Comparison of ENCODE assay signal across 12 cellular contexts in the genomic region with DNA sequence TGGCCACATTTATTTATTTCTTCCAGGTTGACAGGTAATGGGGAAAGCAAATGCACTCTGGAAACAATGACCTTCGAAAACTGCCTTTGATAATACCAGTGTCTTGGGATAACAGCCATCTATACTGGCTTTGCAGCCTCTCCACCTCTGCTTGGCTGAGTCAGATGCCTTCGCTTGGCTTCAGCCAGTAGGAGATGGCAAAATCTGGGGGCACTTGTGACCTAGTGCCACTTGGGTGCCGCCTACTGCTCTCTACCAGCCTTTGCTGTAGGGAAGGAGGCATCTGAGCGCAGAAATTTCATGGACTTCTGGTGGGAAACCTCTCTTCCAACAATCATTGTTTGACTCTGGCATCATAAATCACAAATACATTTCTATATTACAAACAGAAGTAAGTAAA. TPM values are rescaled to one million over a fixed set of nuclear protein-coding genes. Genes with fewer than 3 reads are reported as not detected.
DNase-seq lines count a peak whose midpoint lies in the region; ATAC-seq and TF ChIP-seq lines count a peak whose summit lies in the region.
"Had no signal": no experiment of that assay in that cellular context is flagged by ENCODE, and none has a peak within 500 bp of the region (broad histone marks: within the 10 kb centered on the region; RNA-seq: fewer than 3 reads in every experiment).

No MANE protein-coding gene starts in this region.

- CTCF ChIA-PET in PC-3 (lab: Charles Lee), result no interaction called here

- H2AFZ ChIP-seq in PC-3 (ENCODE audit: low read length), result no peak overlapping the region

- no peaks in the 10 kb centered on the region for H4K20me1 ChIP-seq in PC-3 (ENCODE audit: low read length)

- no peaks in the 10 kb centered on the region for H3F3A ChIP-seq in PC-3 (ENCODE audit: low read length, unreplicated experiment)

- intact Hi-C loops in PC-3 (cut with micrococcal nuclease), result loop anchor here (10.0 kb wide), 1 partner anchor 193 kb away; no protein-coding TSS in a partner anchor

- peaks cover 21% of the 10 kb centered on the region for H3K27me3 Mint-ChIP-seq in stimulated activated memory B cell treated with anti-CD40 and anti-IgM and Interleukin-4, amounts not matched to agents 10 μg/mL and 1 μg/mL and 100 μg/mL, for 72 hours

- TF ChIP-seq CTCF in PC-3 (conservative IDR thresholded peaks at IDR 0.05; ENCODE audit: low read depth, low read length), result no peak
- no peak for TF ChIP-seq CTCF in brain microvascular endothelial cell (IDR thresholded peaks at IDR 0.05; ENCODE audit: low read depth, low read length, missing control alignments)

- no peaks in the 10 kb centered on the region for H3K9me2 ChIP-seq in PC-3 (replicated peaks; ENCODE audit: low read length)

- no peaks in the 10 kb centered on the region for H3K36me3 Mint-ChIP-seq in stimulated activated memory B cell treated with anti-CD40 and anti-IgM and Interleukin-4, amounts not matched to agents 10 μg/mL and 1 μg/mL and 100 μg/mL, for 72 hours

- peak overlapping the region; percentile 45 for H3K4me2 ChIP-seq in PC-3 (ENCODE audit: low read length)

- peaks cover 46% of the 10 kb centered on the region for H3K4me1 ChIP-seq in PC-3 (ENCODE audit: insufficient read depth, low read length)

- ATAC-seq in PC-3, result no peak
- ATAC-seq in stimulated activated memory B cell treated with anti-CD40 and anti-IgM and Interleukin-4, amounts not matched to agents 10 μg/mL and 1 μg/mL and 100 μg/mL, for 72 hours, result no peak

- POLR2A ChIA-PET in PC-3 (lab: Charles Lee; ENCODE audit: unreplicated experiment), result no interaction called here

- H3K9me3 ChIP-seq in PC-3 (ENCODE audit: low read length), result no peaks in the 10 kb centered on the region

- BruUV-seq in PC-3 (replicated peaks; lab: Mats Ljungman, UMichigan), result no TSS peak

- H3K4me1 Mint-ChIP-seq in stimulated activated memory B cell treated with anti-CD40 and anti-IgM and Interleukin-4, amounts not matched to agents 10 μg/mL and 1 μg/mL and 100 μg/mL, for 72 hours, result peaks cover 12% of the 10 kb centered on the region

- no peaks in the 10 kb centered on the region for H3K79me2 ChIP-seq in PC-3 (ENCODE audit: low read length)

- no peak overlapping the region for H3K9ac ChIP-seq in PC-3 (ENCODE audit: low read length)

- H3K4me3 ChIP-seq in PC-3 (ENCODE audit: low read length), result no peak overlapping the region
- no peak overlapping the region for H3K4me3 ChIP-seq in brain microvascular endothelial cell (ENCODE audit: low read depth, low read length)

- DNase-seq in PC-3, result no peak
- DNase-seq in activated CD4-positive, alpha-beta T cell treated with anti-CD3 and anti-CD28 coated beads, Interleukin-2, amount 50 U/mL, for 48 hours, result peak; percentile 60 to 73
- no peak for DNase-seq in brain microvascular endothelial cell
- DNase-seq in stimulated activated CD4-positive, alpha-beta T cell treated with anti-CD3 and anti-CD28 coated beads, Interleukin-4, amount 100 ng/mL, for 24 hours, result peak; percentile 69
- DNase-seq in Kasumi-1 (lab: John Stamatoyannopoulos, UW), result no peak
- no peak for DNase-seq in NCI-H2029 treated with DMSO at 0.1 percent for 48 hours (lab: John Stamatoyannopoulos, UW)
- DNase-seq: HCEC 1CT, midbrain, WERI-Rb-1 had no signal

- H3K27ac ChIP-seq in PC-3 (ENCODE audit: low read length), result peak overlapping the region; percentile 90
- peak overlapping the region; percentile 95 for H3K27ac ChIP-seq in brain microvascular endothelial cell
- H3K27ac ChIP-seq: WERI-Rb-1 had no signal

- no peaks in the 10 kb centered on the region for H3K36me3 ChIP-seq in PC-3 (ENCODE audit: low read depth, low read length)
- H3K36me3 ChIP-seq in brain microvascular endothelial cell (replicated peaks), result no peaks in the 10 kb centered on the region
- H3K36me3 ChIP-seq: WERI-Rb-1 had no signal

- H3K9me3 Mint-ChIP-seq in stimulated activated memory B cell treated with anti-CD40 and anti-IgM and Interleukin-4, amounts not matched to agents 10 μg/mL and 1 μg/mL and 100 μg/mL, for 72 hours, result no peaks in the 10 kb centered on the region

- H3K4me3 Mint-ChIP-seq in stimulated activated memory B cell treated with anti-CD40 and anti-IgM and Interleukin-4, amounts not matched to agents 10 μg/mL and 1 μg/mL and 100 μg/mL, for 72 hours, result no peak overlapping the region

- no peaks in the 10 kb centered on the region for H3K27me3 ChIP-seq in PC-3 (ENCODE audit: low read length)
- H3K27me3 ChIP-seq in brain microvascular endothelial cell (replicated peaks), result no peaks in the 10 kb centered on the region

- in situ Hi-C loops in brain microvascular endothelial cell (cut with HindIII; ENCODE audit: low pct_ligation_motif_present, low sequenced_read_pairs), result no loop called here

- no peak overlapping the region for H3K27ac Mint-ChIP-seq in stimulated activated memory B cell treated with anti-CD40 and anti-IgM and Interleukin-4, amounts not matched to agents 10 μg/mL and 1 μg/mL and 100 μg/mL, for 72 hours

RNA-seq across cellular contexts. Expression of a gene that starts 21.8 kb away (rescaled TPM):
- total RNA-seq in PC-3 (2014; rRNA removed), result 0.81 and 1.1 TPM in 2 replicates
- total RNA-seq: epithelial cell of proximal tubule, LHCN-M2 had no signal

Comparison
In these comparisons a context has a peak if more than half of its experiments do, and no peak if none do; other contexts are left out.
1. DNase-seq: peak in activated CD4-positive, alpha-beta T cell treated with anti-CD3 and anti-CD28 coated beads, Interleukin-2, amount 50 U/mL, for 48 hours (2 of 2) and stimulated activated CD4-positive, alpha-beta T cell treated with anti-CD3 and anti-CD28 coated beads, Interleukin-4, amount 100 ng/mL, for 24 hours (single experiment); none in PC-3 (single experiment), brain microvascular endothelial cell (single experiment), Kasumi-1 (0 of 2) and NCI-H2029 treated with DMSO at 0.1 percent for 48 hours (single experiment).